In genomic region chr3:66747251-66747650, GRCh38 we compare ENCODE assay signal across 1 cellular context.
TF ChIP-seq lines count a peak whose summit lies in the region.

No MANE protein-coding gene starts in this region.

TF ChIP-seq in GM23338, 12 proteins besides CTCF, POLR2A, EP300 and RAD21 (continued from another document):
- TF ChIP-seq ZNF462 (CRISPR knock-in tag; IDR thresholded peaks at IDR 0.05) (no peak), STAT1 (IDR thresholded peaks at IDR 0.05; ENCODE audit: unreplicated experiment) (no peak), CREB1 (CRISPR knock-in tag; IDR thresholded peaks at IDR 0.05; ENCODE audit: low read depth) (no peak), EZH2 (IDR thresholded peaks at IDR 0.05; ENCODE audit: low read depth, unreplicated experiment) (no peak), NANOG (IDR thresholded peaks at IDR 0.05; ENCODE audit: borderline replicate concordance) (no peak), ETS1 (IDR thresholded peaks at IDR 0.05) (no peak)
